Comparison of ENCODE assay signal across 9 cellular contexts in the genomic region with DNA sequence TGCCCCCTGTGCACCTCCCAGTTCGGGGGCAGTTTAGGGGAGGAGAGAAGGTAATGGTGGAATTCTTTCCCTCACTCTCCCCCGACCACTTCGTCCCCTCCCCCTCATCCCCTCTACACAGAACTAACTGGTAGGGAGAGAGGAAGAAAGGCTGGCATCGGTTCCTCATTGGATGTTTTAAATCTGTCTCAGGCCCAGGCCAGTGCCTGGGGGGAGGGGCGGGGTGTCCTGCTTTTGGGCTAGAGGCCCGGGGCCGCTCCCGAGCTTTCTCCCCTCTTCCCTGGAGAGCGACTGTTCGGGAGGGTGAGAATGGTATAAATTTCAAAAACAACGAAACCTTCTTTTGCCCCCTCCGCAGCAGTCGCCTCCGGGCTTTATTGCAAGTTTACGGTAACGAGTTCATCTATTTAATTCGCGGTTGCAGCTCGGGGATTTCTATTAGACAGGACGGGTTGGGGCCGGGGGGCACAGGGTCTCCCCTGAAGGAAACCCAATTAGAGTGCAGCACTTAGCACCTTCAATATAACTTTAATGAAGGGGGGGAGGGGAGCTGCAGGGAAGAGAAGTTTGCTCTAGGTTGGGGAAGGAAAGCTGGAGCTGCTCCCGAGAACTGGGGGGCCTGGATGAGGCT. TPM values are rescaled to one million over a fixed set of nuclear protein-coding genes. Genes with fewer than 3 reads are reported as not detected.
DNase-seq lines count a peak whose midpoint lies in the region; ATAC-seq and TF ChIP-seq lines count a peak whose summit lies in the region.
"Had no signal": no experiment of that assay in that cellular context is flagged by ENCODE, and none has a peak within 500 bp of the region (broad histone marks: within the 10 kb centered on the region; RNA-seq: fewer than 3 reads in every experiment).

A gene (plus strand): TSS at position 262 of the 631 bp plus-strand sequence. CDS start 1,226 bp downstream, outside the sequence.

- TF ChIP-seq CTCF in hepatocyte (IDR thresholded peaks at IDR 0.05; ENCODE audit: poor library complexity) (no peak), smooth muscle cell (IDR thresholded peaks at IDR 0.05; ENCODE audit: borderline replicate concordance, insufficient read depth, poor library complexity, severe bottlenecking) (no peak)

- H3K4me3 ChIP-seq in hepatocyte (no peak within 1 kb of the TSS), smooth muscle cell (peak within 1 kb of the TSS; percentile 42)

- H3K79me2 ChIP-seq in hepatocyte (no peaks in the 10 kb centered on the region), smooth muscle cell (ENCODE audit: low read depth) (no peaks in the 10 kb centered on the region)

- peaks cover 97% of the 10 kb centered on the region for H3K27me3 Mint-ChIP-seq in T-helper 2 cell treated with Interferon-gamma antibody and Interleukin-4, amounts not matched to agents 5 μg/mL and 100 μg/mL, for 36 hours (ENCODE audit: low read depth)

- no peak for DNase-seq in T-helper 2 cell treated with Interferon-gamma antibody and Interleukin-4, amounts not matched to agents 5 μg/mL and 100 μg/mL, for 36 hours (ENCODE audit: low spot score)
- DNase-seq in T-helper 2 cell = no peak
- DNase-seq in SKM-1 (lab: John Stamatoyannopoulos, UW; ENCODE audit: unreplicated experiment) = peak; percentile 63
- DNase-seq in hepatocyte (ENCODE audit: low spot score) = no peak
- no peak for DNase-seq in smooth muscle cell (lab: John Stamatoyannopoulos, UW; ENCODE audit: unreplicated experiment)
- DNase-seq in stimulated activated CD4-positive, alpha-beta T cell treated with anti-CD3 and anti-CD28 coated beads, Interleukin-4, amount 100 ng/mL, for 1 hour = no peak

- H3K9ac ChIP-seq in smooth muscle cell (ENCODE audit: low read depth) = peak within 1 kb of the TSS; percentile 11

- H2AFZ ChIP-seq in hepatocyte = peak within 1 kb of the TSS; percentile 50
- H2AFZ ChIP-seq in smooth muscle cell (ENCODE audit: low read depth) = peak within 1 kb of the TSS; percentile 60

- H3K36me3 ChIP-seq in hepatocyte (replicated peaks; ENCODE audit: insufficient read depth, low read depth) = no peaks in the 10 kb centered on the region
- H3K36me3 ChIP-seq in smooth muscle cell (ENCODE audit: low read depth) = no peaks in the 10 kb centered on the region

- H3K9me2 ChIP-seq in hepatocyte (replicated peaks; ENCODE audit: insufficient read depth) = no peaks in the 10 kb centered on the region

- peaks cover 10% of the 10 kb centered on the region for H3F3A ChIP-seq in smooth muscle cell (ENCODE audit: low read depth)

- H3K4me1 ChIP-seq in hepatocyte (ENCODE audit: insufficient read depth) (peaks cover 14% of the 10 kb centered on the region), smooth muscle cell (ENCODE audit: low read depth) (no peaks in the 10 kb centered on the region)

- WGBS in hepatocyte (ENCODE audit: low lambda C conversion rate, missing lambda C conversion rate) = 2% methylated on average over 21 of the region's 22 CpGs
- 2% methylated on average over 20 of the region's 22 CpGs for WGBS in smooth muscle cell (ENCODE audit: low lambda C conversion rate)

- H4K20me1 ChIP-seq in hepatocyte (ENCODE audit: insufficient read depth, poor library complexity, severe bottlenecking) (no peaks in the 10 kb centered on the region), smooth muscle cell (ENCODE audit: low read depth) (no peaks in the 10 kb centered on the region)

- no peak for ATAC-seq in HG02884 (IDR thresholded peaks at IDR 0.05; ENCODE audit: unreplicated experiment)
- ATAC-seq in GM19351 (IDR thresholded peaks at IDR 0.05; ENCODE audit: unreplicated experiment) = no peak

- H3K9me3 ChIP-seq in hepatocyte (ENCODE audit: low read depth) = no peaks in the 10 kb centered on the region
- H3K9me3 ChIP-seq in smooth muscle cell (replicated peaks; ENCODE audit: low read depth) = no peaks in the 10 kb centered on the region

- no peaks in the 10 kb centered on the region for H3K36me3 Mint-ChIP-seq in T-helper 2 cell treated with Interferon-gamma antibody and Interleukin-4, amounts not matched to agents 5 μg/mL and 100 μg/mL, for 36 hours (ENCODE audit: low read depth)

- H3K4me2 ChIP-seq in hepatocyte (peak within 1 kb of the TSS; percentile 60), smooth muscle cell (peak within 1 kb of the TSS; percentile 83)

- no peaks in the 10 kb centered on the region for H3K9me3 Mint-ChIP-seq in T-helper 2 cell treated with Interferon-gamma antibody and Interleukin-4, amounts not matched to agents 5 μg/mL and 100 μg/mL, for 36 hours

- peak within 1 kb of the TSS; percentile 58 for H3K4me3 Mint-ChIP-seq in T-helper 2 cell treated with Interferon-gamma antibody and Interleukin-4, amounts not matched to agents 5 μg/mL and 100 μg/mL, for 36 hours

- no peak within 1 kb of the TSS for H3K27ac ChIP-seq in hepatocyte
- H3K27ac ChIP-seq in smooth muscle cell (ENCODE audit: low read depth) = peak within 1 kb of the TSS; percentile 34

- peak within 1 kb of the TSS; percentile 62 for H3K27ac Mint-ChIP-seq in T-helper 2 cell treated with Interferon-gamma antibody and Interleukin-4, amounts not matched to agents 5 μg/mL and 100 μg/mL, for 36 hours

- H3K4me1 Mint-ChIP-seq in T-helper 2 cell treated with Interferon-gamma antibody and Interleukin-4, amounts not matched to agents 5 μg/mL and 100 μg/mL, for 36 hours (ENCODE audit: low read depth) = peaks cover 14% of the 10 kb centered on the region

- H3K27me3 ChIP-seq in hepatocyte = peaks cover 99% of the 10 kb centered on the region
- peaks cover 48% of the 10 kb centered on the region for H3K27me3 ChIP-seq in smooth muscle cell (ENCODE audit: low read depth)

RNA-seq across cellular contexts. Expression of the gene that starts here (rescaled TPM):
- total RNA-seq in hepatocyte (not detected in 2 replicates), smooth muscle cell (3.5 and 8.4 TPM in 2 replicates)
- polyA plus RNA-seq in hepatocyte (1.5 TPM in 1 of 2 replicates, not detected in the other), smooth muscle cell (6.8 and 7.8 TPM in 2 replicates)
- total RNA-seq: osteoblast had no signal
